1 cellular context compared by ENCODE assay signal in genomic region chr15:80058851-80059785, GRCh38.
TF ChIP-seq lines count a peak whose summit lies in the region.

Gene ZFAND6, plus strand, starts transcription at chr15:80059676. Its CDS starts 60,669 bp downstream, at chr15:80120345.

TF ChIP-seq in HepG2, 621 proteins besides CTCF, POLR2A, EP300 and RAD21 (continued from another document and continues in another):
- TF ChIP-seq, protein P1, sequence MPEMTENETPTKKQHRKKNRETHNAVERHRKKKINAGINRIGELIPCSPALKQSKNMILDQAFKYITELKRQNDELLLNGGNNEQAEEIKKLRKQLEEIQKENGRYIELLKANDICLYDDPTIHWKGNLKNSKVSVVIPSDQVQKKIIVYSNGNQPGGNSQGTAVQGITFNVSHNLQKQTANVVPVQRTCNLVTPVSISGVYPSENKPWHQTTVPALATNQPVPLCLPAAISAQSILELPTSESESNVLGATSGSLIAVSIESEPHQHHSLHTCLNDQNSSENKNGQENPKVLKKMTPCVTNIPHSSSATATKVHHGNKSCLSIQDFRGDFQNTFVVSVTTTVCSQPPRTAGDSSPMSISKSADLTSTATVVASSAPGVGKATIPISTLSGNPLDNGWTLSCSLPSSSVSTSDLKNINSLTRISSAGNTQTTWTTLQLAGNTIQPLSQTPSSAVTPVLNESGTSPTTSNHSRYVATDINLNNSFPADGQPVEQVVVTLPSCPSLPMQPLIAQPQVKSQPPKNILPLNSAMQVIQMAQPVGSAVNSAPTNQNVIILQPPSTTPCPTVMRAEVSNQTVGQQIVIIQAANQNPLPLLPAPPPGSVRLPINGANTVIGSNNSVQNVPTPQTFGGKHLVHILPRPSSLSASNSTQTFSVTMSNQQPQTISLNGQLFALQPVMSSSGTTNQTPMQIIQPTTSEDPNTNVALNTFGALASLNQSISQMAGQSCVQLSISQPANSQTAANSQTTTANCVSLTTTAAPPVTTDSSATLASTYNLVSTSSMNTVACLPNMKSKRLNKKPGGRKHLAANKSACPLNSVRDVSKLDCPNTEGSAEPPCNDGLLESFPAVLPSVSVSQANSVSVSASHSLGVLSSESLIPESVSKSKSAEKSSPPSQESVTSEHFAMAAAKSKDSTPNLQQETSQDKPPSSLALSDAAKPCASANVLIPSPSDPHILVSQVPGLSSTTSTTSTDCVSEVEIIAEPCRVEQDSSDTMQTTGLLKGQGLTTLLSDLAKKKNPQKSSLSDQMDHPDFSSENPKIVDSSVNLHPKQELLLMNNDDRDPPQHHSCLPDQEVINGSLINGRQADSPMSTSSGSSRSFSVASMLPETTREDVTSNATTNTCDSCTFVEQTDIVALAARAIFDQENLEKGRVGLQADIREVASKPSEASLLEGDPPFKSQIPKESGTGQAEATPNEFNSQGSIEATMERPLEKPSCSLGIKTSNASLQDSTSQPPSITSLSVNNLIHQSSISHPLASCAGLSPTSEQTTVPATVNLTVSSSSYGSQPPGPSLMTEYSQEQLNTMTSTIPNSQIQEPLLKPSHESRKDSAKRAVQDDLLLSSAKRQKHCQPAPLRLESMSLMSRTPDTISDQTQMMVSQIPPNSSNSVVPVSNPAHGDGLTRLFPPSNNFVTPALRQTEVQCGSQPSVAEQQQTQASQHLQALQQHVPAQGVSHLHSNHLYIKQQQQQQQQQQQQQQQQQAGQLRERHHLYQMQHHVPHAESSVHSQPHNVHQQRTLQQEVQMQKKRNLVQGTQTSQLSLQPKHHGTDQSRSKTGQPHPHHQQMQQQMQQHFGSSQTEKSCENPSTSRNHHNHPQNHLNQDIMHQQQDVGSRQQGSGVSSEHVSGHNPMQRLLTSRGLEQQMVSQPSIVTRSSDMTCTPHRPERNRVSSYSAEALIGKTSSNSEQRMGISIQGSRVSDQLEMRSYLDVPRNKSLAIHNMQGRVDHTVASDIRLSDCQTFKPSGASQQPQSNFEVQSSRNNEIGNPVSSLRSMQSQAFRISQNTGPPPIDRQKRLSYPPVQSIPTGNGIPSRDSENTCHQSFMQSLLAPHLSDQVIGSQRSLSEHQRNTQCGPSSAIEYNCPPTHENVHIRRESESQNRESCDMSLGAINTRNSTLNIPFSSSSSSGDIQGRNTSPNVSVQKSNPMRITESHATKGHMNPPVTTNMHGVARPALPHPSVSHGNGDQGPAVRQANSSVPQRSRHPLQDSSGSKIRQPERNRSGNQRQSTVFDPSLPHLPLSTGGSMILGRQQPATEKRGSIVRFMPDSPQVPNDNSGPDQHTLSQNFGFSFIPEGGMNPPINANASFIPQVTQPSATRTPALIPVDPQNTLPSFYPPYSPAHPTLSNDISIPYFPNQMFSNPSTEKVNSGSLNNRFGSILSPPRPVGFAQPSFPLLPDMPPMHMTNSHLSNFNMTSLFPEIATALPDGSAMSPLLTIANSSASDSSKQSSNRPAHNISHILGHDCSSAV (CRISPR knock-in tag; IDR thresholded peaks at IDR 0.05; ENCODE audit: borderline replicate concordance), result no peak
- TF ChIP-seq KLF6 (CRISPR knock-in tag; IDR thresholded peaks at IDR 0.05) (0 out of 2 replicates have a peak, but pooled peaks have one; percentile 63), BRCA1 (CRISPR knock-in tag; IDR thresholded peaks at IDR 0.05) (no peak), PTBP1 (IDR thresholded peaks at IDR 0.05; ENCODE audit: low read depth, low read length, poor library complexity, severe bottlenecking) (no peak), RNF2 (conservative IDR thresholded peaks at IDR 0.05; ENCODE audit: low read depth) (peak; percentile 57; the same call in 1 of the 2 replicates), ZNF235 (CRISPR knock-in tag; IDR thresholded peaks at IDR 0.05; ENCODE audit: borderline replicate concordance) (no peak), MYC (CRISPR knock-in tag; IDR thresholded peaks at IDR 0.05; ENCODE audit: borderline replicate concordance) (peak; percentile 81; the same call in 1 of the 2 replicates), ZNF281 (CRISPR knock-in tag; IDR thresholded peaks at IDR 0.05; ENCODE audit: borderline replicate concordance) (no peak), TOPORS (CRISPR knock-in tag; IDR thresholded peaks at IDR 0.05) (no peak), SNAPC5 (CRISPR knock-in tag; IDR thresholded peaks at IDR 0.05; ENCODE audit: borderline replicate concordance) (peak; percentile 34; the same call in 1 of the 2 replicates), TBP (CRISPR knock-in tag; IDR thresholded peaks at IDR 0.05) (no peak), NFIB (CRISPR knock-in tag; IDR thresholded peaks at IDR 0.05; ENCODE audit: borderline replicate concordance) (no peak), SIX1 (CRISPR knock-in tag; IDR thresholded peaks at IDR 0.05; ENCODE audit: borderline replicate concordance) (no peak), ZNF510 (CRISPR knock-in tag; IDR thresholded peaks at IDR 0.05; ENCODE audit: low read depth) (no peak), ZNF674 (CRISPR knock-in tag; IDR thresholded peaks at IDR 0.05; ENCODE audit: low read depth) (no peak), THYN1 (CRISPR knock-in tag; IDR thresholded peaks at IDR 0.05; ENCODE audit: borderline replicate concordance, low read depth) (no peak), CERS6 (CRISPR knock-in tag; IDR thresholded peaks at IDR 0.05) (no peak), RAD51 (IDR thresholded peaks at IDR 0.05; ENCODE audit: borderline replicate concordance) (no peak), ZZZ3 (CRISPR knock-in tag; IDR thresholded peaks at IDR 0.05; ENCODE audit: borderline replicate concordance) (no peak), ZNF460 (CRISPR knock-in tag; IDR thresholded peaks at IDR 0.05; ENCODE audit: borderline replicate concordance) (no peak), SP5 (CRISPR knock-in tag; IDR thresholded peaks at IDR 0.05; ENCODE audit: borderline replicate concordance, low read depth) (no peak; the same call in 1 of the 2 replicates), TOE1 (CRISPR knock-in tag; IDR thresholded peaks at IDR 0.05) (no peak), ZNF414 (CRISPR knock-in tag; IDR thresholded peaks at IDR 0.05) (no peak; the same call in 1 of the 2 replicates), ZNF777 (CRISPR knock-in tag; IDR thresholded peaks at IDR 0.05) (peak; percentile 45; the same call in 1 of the 2 replicates), TGIF2 (CRISPR knock-in tag; IDR thresholded peaks at IDR 0.05) (no peak)
- TF ChIP-seq, protein P2, sequence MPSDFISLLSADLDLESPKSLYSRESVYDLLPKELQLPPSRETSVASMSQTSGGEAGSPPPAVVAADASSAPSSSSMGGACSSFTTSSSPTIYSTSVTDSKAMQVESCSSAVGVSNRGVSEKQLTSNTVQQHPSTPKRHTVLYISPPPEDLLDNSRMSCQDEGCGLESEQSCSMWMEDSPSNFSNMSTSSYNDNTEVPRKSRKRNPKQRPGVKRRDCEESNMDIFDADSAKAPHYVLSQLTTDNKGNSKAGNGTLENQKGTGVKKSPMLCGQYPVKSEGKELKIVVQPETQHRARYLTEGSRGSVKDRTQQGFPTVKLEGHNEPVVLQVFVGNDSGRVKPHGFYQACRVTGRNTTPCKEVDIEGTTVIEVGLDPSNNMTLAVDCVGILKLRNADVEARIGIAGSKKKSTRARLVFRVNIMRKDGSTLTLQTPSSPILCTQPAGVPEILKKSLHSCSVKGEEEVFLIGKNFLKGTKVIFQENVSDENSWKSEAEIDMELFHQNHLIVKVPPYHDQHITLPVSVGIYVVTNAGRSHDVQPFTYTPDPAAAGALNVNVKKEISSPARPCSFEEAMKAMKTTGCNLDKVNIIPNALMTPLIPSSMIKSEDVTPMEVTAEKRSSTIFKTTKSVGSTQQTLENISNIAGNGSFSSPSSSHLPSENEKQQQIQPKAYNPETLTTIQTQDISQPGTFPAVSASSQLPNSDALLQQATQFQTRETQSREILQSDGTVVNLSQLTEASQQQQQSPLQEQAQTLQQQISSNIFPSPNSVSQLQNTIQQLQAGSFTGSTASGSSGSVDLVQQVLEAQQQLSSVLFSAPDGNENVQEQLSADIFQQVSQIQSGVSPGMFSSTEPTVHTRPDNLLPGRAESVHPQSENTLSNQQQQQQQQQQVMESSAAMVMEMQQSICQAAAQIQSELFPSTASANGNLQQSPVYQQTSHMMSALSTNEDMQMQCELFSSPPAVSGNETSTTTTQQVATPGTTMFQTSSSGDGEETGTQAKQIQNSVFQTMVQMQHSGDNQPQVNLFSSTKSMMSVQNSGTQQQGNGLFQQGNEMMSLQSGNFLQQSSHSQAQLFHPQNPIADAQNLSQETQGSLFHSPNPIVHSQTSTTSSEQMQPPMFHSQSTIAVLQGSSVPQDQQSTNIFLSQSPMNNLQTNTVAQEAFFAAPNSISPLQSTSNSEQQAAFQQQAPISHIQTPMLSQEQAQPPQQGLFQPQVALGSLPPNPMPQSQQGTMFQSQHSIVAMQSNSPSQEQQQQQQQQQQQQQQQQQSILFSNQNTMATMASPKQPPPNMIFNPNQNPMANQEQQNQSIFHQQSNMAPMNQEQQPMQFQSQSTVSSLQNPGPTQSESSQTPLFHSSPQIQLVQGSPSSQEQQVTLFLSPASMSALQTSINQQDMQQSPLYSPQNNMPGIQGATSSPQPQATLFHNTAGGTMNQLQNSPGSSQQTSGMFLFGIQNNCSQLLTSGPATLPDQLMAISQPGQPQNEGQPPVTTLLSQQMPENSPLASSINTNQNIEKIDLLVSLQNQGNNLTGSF (CRISPR knock-in tag; IDR thresholded peaks at IDR 0.05), result no peak
- TF ChIP-seq, protein P3, sequence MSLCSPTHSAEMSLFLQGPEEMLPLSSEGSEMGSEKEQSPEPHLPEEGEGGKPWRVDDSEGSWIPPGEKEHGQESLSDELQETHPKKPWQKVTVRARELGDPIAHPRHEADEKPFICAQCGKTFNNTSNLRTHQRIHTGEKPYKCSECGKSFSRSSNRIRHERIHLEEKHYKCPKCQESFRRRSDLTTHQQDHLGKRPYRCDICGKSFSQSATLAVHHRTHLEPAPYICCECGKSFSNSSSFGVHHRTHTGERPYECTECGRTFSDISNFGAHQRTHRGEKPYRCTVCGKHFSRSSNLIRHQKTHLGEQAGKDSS (CRISPR knock-in tag; IDR thresholded peaks at IDR 0.05; ENCODE audit: borderline replicate concordance, low read depth), result no peak; the same call in 1 of the 2 replicates
- TF ChIP-seq, protein P4, sequence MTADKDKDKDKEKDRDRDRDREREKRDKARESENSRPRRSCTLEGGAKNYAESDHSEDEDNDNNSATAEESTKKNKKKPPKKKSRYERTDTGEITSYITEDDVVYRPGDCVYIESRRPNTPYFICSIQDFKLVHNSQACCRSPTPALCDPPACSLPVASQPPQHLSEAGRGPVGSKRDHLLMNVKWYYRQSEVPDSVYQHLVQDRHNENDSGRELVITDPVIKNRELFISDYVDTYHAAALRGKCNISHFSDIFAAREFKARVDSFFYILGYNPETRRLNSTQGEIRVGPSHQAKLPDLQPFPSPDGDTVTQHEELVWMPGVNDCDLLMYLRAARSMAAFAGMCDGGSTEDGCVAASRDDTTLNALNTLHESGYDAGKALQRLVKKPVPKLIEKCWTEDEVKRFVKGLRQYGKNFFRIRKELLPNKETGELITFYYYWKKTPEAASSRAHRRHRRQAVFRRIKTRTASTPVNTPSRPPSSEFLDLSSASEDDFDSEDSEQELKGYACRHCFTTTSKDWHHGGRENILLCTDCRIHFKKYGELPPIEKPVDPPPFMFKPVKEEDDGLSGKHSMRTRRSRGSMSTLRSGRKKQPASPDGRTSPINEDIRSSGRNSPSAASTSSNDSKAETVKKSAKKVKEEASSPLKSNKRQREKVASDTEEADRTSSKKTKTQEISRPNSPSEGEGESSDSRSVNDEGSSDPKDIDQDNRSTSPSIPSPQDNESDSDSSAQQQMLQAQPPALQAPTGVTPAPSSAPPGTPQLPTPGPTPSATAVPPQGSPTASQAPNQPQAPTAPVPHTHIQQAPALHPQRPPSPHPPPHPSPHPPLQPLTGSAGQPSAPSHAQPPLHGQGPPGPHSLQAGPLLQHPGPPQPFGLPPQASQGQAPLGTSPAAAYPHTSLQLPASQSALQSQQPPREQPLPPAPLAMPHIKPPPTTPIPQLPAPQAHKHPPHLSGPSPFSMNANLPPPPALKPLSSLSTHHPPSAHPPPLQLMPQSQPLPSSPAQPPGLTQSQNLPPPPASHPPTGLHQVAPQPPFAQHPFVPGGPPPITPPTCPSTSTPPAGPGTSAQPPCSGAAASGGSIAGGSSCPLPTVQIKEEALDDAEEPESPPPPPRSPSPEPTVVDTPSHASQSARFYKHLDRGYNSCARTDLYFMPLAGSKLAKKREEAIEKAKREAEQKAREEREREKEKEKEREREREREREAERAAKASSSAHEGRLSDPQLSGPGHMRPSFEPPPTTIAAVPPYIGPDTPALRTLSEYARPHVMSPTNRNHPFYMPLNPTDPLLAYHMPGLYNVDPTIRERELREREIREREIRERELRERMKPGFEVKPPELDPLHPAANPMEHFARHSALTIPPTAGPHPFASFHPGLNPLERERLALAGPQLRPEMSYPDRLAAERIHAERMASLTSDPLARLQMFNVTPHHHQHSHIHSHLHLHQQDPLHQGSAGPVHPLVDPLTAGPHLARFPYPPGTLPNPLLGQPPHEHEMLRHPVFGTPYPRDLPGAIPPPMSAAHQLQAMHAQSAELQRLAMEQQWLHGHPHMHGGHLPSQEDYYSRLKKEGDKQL (CRISPR knock-in tag; IDR thresholded peaks at IDR 0.05; ENCODE audit: low read depth), result no peak
